12 cellular contexts compared by ENCODE assay signal in the genomic region with DNA sequence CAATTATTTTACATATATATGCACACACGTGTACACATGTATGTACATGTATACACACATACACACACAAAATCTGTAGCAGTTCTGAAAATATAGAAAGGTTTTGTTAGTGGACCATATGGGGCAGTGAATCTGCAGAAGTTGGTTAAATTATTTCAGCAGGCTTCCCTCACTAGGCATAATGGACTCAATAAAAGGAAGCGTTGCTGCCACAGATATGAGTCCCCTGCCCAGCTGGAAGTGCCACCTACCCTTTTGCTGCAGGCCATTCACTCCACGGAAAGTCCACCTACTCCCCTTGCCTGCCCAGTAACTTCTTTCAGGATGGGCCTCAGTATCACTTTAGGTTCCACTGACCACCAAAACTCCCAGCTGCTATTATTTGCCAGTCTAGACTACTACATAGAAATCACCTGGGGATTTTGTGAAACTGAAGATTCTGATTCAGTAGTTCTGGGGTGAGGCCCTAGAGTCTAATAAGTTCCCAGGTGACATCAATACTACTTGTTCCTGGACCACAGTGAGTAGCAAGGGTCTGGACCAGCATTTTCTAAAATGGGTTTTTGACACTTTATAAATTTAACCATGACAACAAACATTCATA. TPM values are rescaled to one million over a fixed set of nuclear protein-coding genes. Genes with fewer than 3 reads are reported as not detected.
A peak's percentile ranks its signal among the peaks of the same experiment; 100 is the strongest.
DNase-seq lines count a peak whose midpoint lies in the region; ATAC-seq, FAIRE-seq and TF ChIP-seq lines count a peak whose summit lies in the region.
"Had no signal": no experiment of that assay in that cellular context is flagged by ENCODE, and none has a peak within 500 bp of the region (broad histone marks: within the 10 kb centered on the region; RNA-seq: fewer than 3 reads in every experiment).

No MANE protein-coding gene starts in this region.

- POLR2A ChIA-PET in GM10248 (lab: Yijun Ruan, JAX): no interaction called here

- no peaks in the 10 kb centered on the region for H3K9me3 ChIP-seq in SJCRH30 (replicated peaks)
- no peaks in the 10 kb centered on the region for H3K9me3 ChIP-seq in BE2C
- no peaks in the 10 kb centered on the region for H3K9me3 ChIP-seq in small intestine (ENCODE audit: control insufficient read depth, low read depth)

- H3K27ac ChIP-seq in SJCRH30: peak overlapping the region; percentile 48; the same call in 1 of the 2 replicates
- no peak overlapping the region for H3K27ac ChIP-seq in small intestine (ENCODE audit: low read depth in 1 of 2, low read length in 1 of 2)
- H3K27ac ChIP-seq: BLaER1 treated with 17β-estradiol and CSF1 and Interleukin-3, amounts not matched to agents 10 nM and 100 nM had no signal

- H3K9me3 Mint-ChIP-seq in progenitor cell of endocrine pancreas (ENCODE audit: low read depth): peaks cover 4% of the 10 kb centered on the region
- H3K9me3 Mint-ChIP-seq: immature natural killer cell had no signal

- peaks cover 1% of the 10 kb centered on the region for H3K36me3 Mint-ChIP-seq in progenitor cell of endocrine pancreas (ENCODE audit: insufficient read depth)

- no peak overlapping the region for H3K27ac Mint-ChIP-seq in progenitor cell of endocrine pancreas

- H3K4me1 Mint-ChIP-seq in progenitor cell of endocrine pancreas (ENCODE audit: low read depth): no peaks in the 10 kb centered on the region

- H3K4me3 Mint-ChIP-seq in progenitor cell of endocrine pancreas (ENCODE audit: low read depth): no peak overlapping the region

- TF ChIP-seq CTCF in GM10248 (IDR thresholded peaks at IDR 0.05; ENCODE audit: control extremely low read depth, extremely low read depth, low read depth, missing control alignments) (no peak), progenitor cell of endocrine pancreas (IDR thresholded peaks at IDR 0.05; ENCODE audit: unreplicated experiment) (no peak), BE2C (IDR thresholded peaks at IDR 0.05; ENCODE audit: low read depth, low read length) (no peak)

- 73 to 90% (median 76%) methylated on average over 3 of the region's 3 CpGs for WGBS in small intestine, 3 donors

- ATAC-seq in GM19452 (IDR thresholded peaks at IDR 0.05; ENCODE audit: unreplicated experiment) (peak; percentile 79), HG02973 (IDR thresholded peaks at IDR 0.05; ENCODE audit: unreplicated experiment) (peak; percentile 88)

- H3K36me3 ChIP-seq in SJCRH30 (no peaks in the 10 kb centered on the region), BE2C (no peaks in the 10 kb centered on the region), small intestine (ENCODE audit: control insufficient read depth in 2 of 2, insufficient read depth in 2 of 2, low read length in 2 of 2) (no peaks in the 10 kb centered on the region)
- H3K36me3 ChIP-seq: BLaER1 treated with 17β-estradiol and CSF1 and Interleukin-3, amounts not matched to agents 10 nM and 100 nM had no signal

- DNase-seq in GM10248 (ENCODE audit: extremely low spot score) (peak; percentile 22), SJCRH30 (no peak), progenitor cell of endocrine pancreas (ENCODE audit: low spot score, unreplicated experiment) (no peak), BE2C (no peak), small intestine (no peak)
- DNase-seq in stimulated activated CD4-positive, alpha-beta T cell treated with anti-CD3 and anti-CD28 coated beads, Interleukin-2, amount 100 ng/mL, for 24 hours: no peak
- DNase-seq: activated T-cell treated with anti-CD3 and anti-CD28 coated beads, Interleukin-2, amount 50 U/mL, for 1 hour; immature natural killer cell; SHP77 treated with DMSO at 0.1 percent for 48 hours had no signal

- H3K27me3 ChIP-seq in SJCRH30: no peaks in the 10 kb centered on the region
- no peaks in the 10 kb centered on the region for H3K27me3 ChIP-seq in BE2C
- no peaks in the 10 kb centered on the region for H3K27me3 ChIP-seq in small intestine (ENCODE audit: control insufficient read depth in 2 of 2, insufficient read depth in 2 of 2, low read length in 2 of 2)
- H3K27me3 ChIP-seq: BLaER1 treated with 17β-estradiol and CSF1 and Interleukin-3, amounts not matched to agents 10 nM and 100 nM had no signal

- no peaks in the 10 kb centered on the region for H3K27me3 Mint-ChIP-seq in progenitor cell of endocrine pancreas

- H3K4me1 ChIP-seq in SJCRH30 (peaks cover 16% of the 10 kb centered on the region), BE2C (no peaks in the 10 kb centered on the region), small intestine (ENCODE audit: control insufficient read depth in 2 of 2, insufficient read depth in 1 of 2, low read depth in 1 of 2, low read length in 1 of 2) (no peaks in the 10 kb centered on the region)
- H3K4me1 ChIP-seq: BLaER1 treated with 17β-estradiol and CSF1 and Interleukin-3, amounts not matched to agents 10 nM and 100 nM had no signal

- no peak overlapping the region for H3K4me3 ChIP-seq in SJCRH30
- H3K4me3 ChIP-seq in BE2C (ENCODE audit: low read depth, low read length): no peak overlapping the region
- no peak overlapping the region for H3K4me3 ChIP-seq in small intestine (ENCODE audit: low read depth in 1 of 2, low read length in 2 of 2)
- H3K4me3 ChIP-seq: BLaER1 treated with 17β-estradiol and CSF1 and Interleukin-3, amounts not matched to agents 10 nM and 100 nM had no signal

- no peak for FAIRE-seq in small intestine (lab: Jason Lieb, UNC)

- CTCF ChIA-PET in GM10248 (lab: Yijun Ruan, JAX): interaction anchor here (0.9 to 12.2 kb wide), 6 partner anchors 10 to 796 kb away, joined by 3 to 281 read pairs (median 6); no protein-coding TSS in a partner anchor

RNA-seq across cellular contexts. Expression of a gene that starts 29.3 kb away (rescaled TPM):
- total RNA-seq in SJCRH30 (2014; rRNA removed; shearing (Covaris generic)): 11.0 and 15.7 TPM in 2 replicates
- 18.1 and 20.9 TPM in 2 replicates for total RNA-seq in progenitor cell of endocrine pancreas
- polyA plus RNA-seq in BE2C (2012; ENCODE audit: insufficient read depth, insufficient read length, low read depth): 1.7 TPM
- 10 to 100 TPM; 13.1 to 57.5 (median 25.7) TPM for polyA plus RNA-seq in small intestine
